ENCODE assay signal across 8 cellular contexts in the genomic region with DNA sequence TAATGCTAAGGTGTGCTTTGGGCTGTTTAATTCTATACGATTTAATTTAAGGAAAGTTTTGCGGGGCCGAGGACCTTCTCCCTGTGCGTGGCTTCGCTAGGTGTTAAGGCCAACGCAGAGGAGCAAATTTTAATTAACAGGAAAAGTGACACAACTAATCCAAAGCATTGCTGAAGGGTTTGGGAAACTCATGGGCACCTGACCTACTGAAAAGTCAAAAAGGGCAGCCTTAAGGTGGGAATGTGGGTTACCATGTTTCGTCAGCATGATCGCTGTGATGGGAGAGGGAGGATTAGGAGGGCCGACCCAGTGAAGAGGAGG. TPM values are rescaled to one million over a fixed set of nuclear protein-coding genes. Genes with fewer than 3 reads are reported as not detected.
A peak's percentile ranks its signal among the peaks of the same experiment; 100 is the strongest.
DNase-seq lines count a peak whose midpoint lies in the region; ATAC-seq and TF ChIP-seq lines count a peak whose summit lies in the region.

No MANE protein-coding gene starts in this region.

- no peak overlapping the region for H2AK5ac ChIP-seq in H9 (ENCODE audit: insufficient read length, low read length)

- peaks cover 21% of the 10 kb centered on the region in 2 experiments for H3K4me1 Mint-ChIP-seq in H9
- peaks cover 13% of the 10 kb centered on the region for H3K4me1 Mint-ChIP-seq in glutamatergic neuron (ENCODE audit: low read depth, unreplicated experiment)

- TF ChIP-seq CTCF in H9 (conservative IDR thresholded peaks at IDR 0.05) (no peak), WERI-Rb-1 (IDR thresholded peaks at IDR 0.05; ENCODE audit: low read depth, low read length) (no peak), glutamatergic neuron (IDR thresholded peaks at IDR 0.05; ENCODE audit: partially characterized antibody, unreplicated experiment) (no peak)

- H3K9ac ChIP-seq in H9 (ENCODE audit: extremely low read depth, insufficient read length, low read length) (peak overlapping the region; percentile 18), skeletal muscle tissue (ENCODE audit: low read depth in 1 of 3, low read length in 3 of 3) (peak overlapping the region; percentile 85 to 87 (median 86))

- H3K9me3 ChIP-seq in H9 (ENCODE audit: control insufficient read depth, low read depth, low read length) = no peaks in the 10 kb centered on the region
- H3K9me3 ChIP-seq in WERI-Rb-1 (ENCODE audit: severe bottlenecking) = no peaks in the 10 kb centered on the region
- H3K9me3 ChIP-seq in skeletal muscle tissue (ENCODE audit: control insufficient read depth in 3 of 3, low read length in 3 of 3) = no peaks in the 10 kb centered on the region

- no peaks in the 10 kb centered on the region for H3K79me2 ChIP-seq in H9 (ENCODE audit: insufficient read depth, low read length)

- H3K4ac ChIP-seq in H9 (ENCODE audit: low read depth, low read length) = no peak overlapping the region

- H3K23me2 ChIP-seq in H9 (ENCODE audit: insufficient read length, low read depth, low read length, poor library complexity, severe bottlenecking) = peaks cover 6% of the 10 kb centered on the region

- H3K36me3 ChIP-seq in WERI-Rb-1 (peaks cover 65% of the 10 kb centered on the region), skeletal muscle tissue (ENCODE audit: control insufficient read depth in 3 of 3, insufficient read depth in 3 of 3, low read length in 3 of 3) (peaks cover 42 to 46% (median 44%) of the 10 kb centered on the region in 3 donors)

- peak overlapping the region; percentile 90 for H3K4me2 ChIP-seq in H9 (ENCODE audit: insufficient read depth, insufficient read length, low read length)

- peaks cover 22 to 36% (median 33%) of the 10 kb centered on the region in 3 experiments; a peak in 6 of 7 replicates for H3K36me3 Mint-ChIP-seq in H9 (ENCODE audit: insufficient read depth in 1 of 3, low read depth in 3 of 3)
- peaks cover 11% of the 10 kb centered on the region for H3K36me3 Mint-ChIP-seq in glutamatergic neuron (ENCODE audit: unreplicated experiment)

- no CpG with 5 or more reads among the region's 9 CpGs for WGBS in H9 (ENCODE audit: extremely low coverage, insufficient read length, low lambda C conversion rate)

- H3K79me1 ChIP-seq in H9 (ENCODE audit: insufficient read depth, low read depth, low read length, poor library complexity, severe bottlenecking) = no peaks in the 10 kb centered on the region

- H3T11ph ChIP-seq in H9 (ENCODE audit: low read length) = no peak overlapping the region

- H3K14ac ChIP-seq in H9 (ENCODE audit: insufficient read depth, low read length) = peak overlapping the region; percentile 69; the same call in 1 of the 2 replicates

- no peak overlapping the region for H4K5ac ChIP-seq in H9 (ENCODE audit: insufficient read length, low read depth, low read length)

- no peak overlapping the region for H2BK5ac ChIP-seq in H9 (ENCODE audit: insufficient read length, low read length)

- no peak overlapping the region for H2BK15ac ChIP-seq in H9 (ENCODE audit: low read depth, low read length)

- peak overlapping the region; percentile 71 for H3K4me3 ChIP-seq in WERI-Rb-1 (ENCODE audit: low read depth, low read length)
- H3K4me3 ChIP-seq in skeletal muscle tissue (ENCODE audit: low read length in 3 of 3) = peak overlapping the region; percentile 77 to 95 (median 93)

- H2AFZ ChIP-seq in H9 (ENCODE audit: low read length) = no peak overlapping the region

- H2BK120ac ChIP-seq in H9 (ENCODE audit: low read depth, low read length, poor library complexity, severe bottlenecking) = no peak overlapping the region

- H3K9me3 Mint-ChIP-seq in H9 = no peaks in the 10 kb centered on the region
- H3K9me3 Mint-ChIP-seq in glutamatergic neuron (ENCODE audit: unreplicated experiment) = peaks cover 2% of the 10 kb centered on the region

- H3K56ac ChIP-seq in H9 (ENCODE audit: insufficient read length, low read depth, low read length) = no peak overlapping the region

- no peak overlapping the region for H3K27ac ChIP-seq in H9 (ENCODE audit: insufficient read length, low read depth, low read length)
- H3K27ac ChIP-seq in WERI-Rb-1 = peak overlapping the region; percentile 63
- peak overlapping the region; percentile 57 for H3K27ac ChIP-seq in skeletal muscle tissue (ENCODE audit: low read depth, low read length)

- H3K4me1 ChIP-seq in H9 (ENCODE audit: insufficient read depth, low read length) (no peaks in the 10 kb centered on the region), skeletal muscle tissue (ENCODE audit: control insufficient read depth in 3 of 3, insufficient read depth in 3 of 3, low read length in 3 of 3) (peaks cover 16 to 26% (median 22%) of the 10 kb centered on the region in 3 donors)

- H3K27ac Mint-ChIP-seq in H9 = peak overlapping the region; percentile 88 to 94 (median 91); a peak in 6 of 7 replicates
- H3K27ac Mint-ChIP-seq in glutamatergic neuron (ENCODE audit: unreplicated experiment) = peak overlapping the region; percentile 71

- no peaks in the 10 kb centered on the region for H4K20me1 ChIP-seq in H9 (ENCODE audit: control insufficient read depth, insufficient read depth, insufficient read length)

- H4K91ac ChIP-seq in H9 (ENCODE audit: insufficient read length, low read depth, low read length) = no peak overlapping the region

- H3K27me3 Mint-ChIP-seq in H9 (ENCODE audit: low read depth) (no peaks in the 10 kb centered on the region), glutamatergic neuron (ENCODE audit: unreplicated experiment) (peaks cover 13% of the 10 kb centered on the region)

- DNase-seq in H9 (no peak), WERI-Rb-1 (no peak), glutamatergic neuron (no peak), NCI-H345 treated with DMSO at 0.1 percent for 48 hours (lab: John Stamatoyannopoulos, UW; ENCODE audit: unreplicated experiment) (no peak), iPS-NIHi11 (ENCODE audit: low spot score) (no peak), NCI-H146 (lab: John Stamatoyannopoulos, UW) (no peak)

- H2BK20ac ChIP-seq in H9 (ENCODE audit: low read depth, low read length, poor library complexity, severe bottlenecking) = no peak overlapping the region

- H3K4me3 Mint-ChIP-seq in H9 (peak overlapping the region; percentile 77 to 86), glutamatergic neuron (ENCODE audit: unreplicated experiment) (peak overlapping the region; percentile 96)

- ATAC-seq in HG02973 (IDR thresholded peaks at IDR 0.05; ENCODE audit: unreplicated experiment) = no peak

- no peak overlapping the region for H4K8ac ChIP-seq in H9 (replicated peaks; ENCODE audit: insufficient read length, low read depth, low read length)

- H3K27me3 ChIP-seq in H9 (ENCODE audit: insufficient read depth, low read length) (no peaks in the 10 kb centered on the region), WERI-Rb-1 (ENCODE audit: insufficient read depth, low read depth, severe bottlenecking) (no peaks in the 10 kb centered on the region), skeletal muscle tissue (ENCODE audit: control insufficient read depth in 3 of 3, insufficient read depth in 3 of 3, low read length in 3 of 3) (no peaks in the 10 kb centered on the region)

- H3K23ac ChIP-seq in H9 (ENCODE audit: insufficient read length, low read depth, low read length) = no peak overlapping the region

- H3K18ac ChIP-seq in H9 (ENCODE audit: insufficient read length, low read depth, low read length) = no peak overlapping the region

- H2BK12ac ChIP-seq in H9 (ENCODE audit: insufficient read length, low read depth, low read length) = no peak overlapping the region

RNA-seq across cellular contexts. Expression of a gene that starts 0.4 kb away (rescaled TPM):
- total RNA-seq in H9 (2021) (15.2 and 15.5 TPM in 2 replicates), glutamatergic neuron (ENCODE audit: unreplicated experiment) (51.6 TPM), skeletal muscle tissue (11.0 TPM)

RNA-seq across cellular contexts. Expression of a gene that starts 10.5 kb away (rescaled TPM):
- total RNA-seq in H9 (2021) (57.5 and 59.7 TPM in 2 replicates), glutamatergic neuron (ENCODE audit: unreplicated experiment) (20.7 TPM), skeletal muscle tissue (21.4 TPM)

RNA-seq across cellular contexts. Expression of a gene that starts 47.7 kb away (rescaled TPM):
- total RNA-seq in H9 (2021) (47.0 and 56.2 TPM in 2 replicates), glutamatergic neuron (ENCODE audit: unreplicated experiment) (3.5 TPM), skeletal muscle tissue (31.3 TPM)
